Comparison of ENCODE assay signal across 8 cellular contexts in the genomic region with DNA sequence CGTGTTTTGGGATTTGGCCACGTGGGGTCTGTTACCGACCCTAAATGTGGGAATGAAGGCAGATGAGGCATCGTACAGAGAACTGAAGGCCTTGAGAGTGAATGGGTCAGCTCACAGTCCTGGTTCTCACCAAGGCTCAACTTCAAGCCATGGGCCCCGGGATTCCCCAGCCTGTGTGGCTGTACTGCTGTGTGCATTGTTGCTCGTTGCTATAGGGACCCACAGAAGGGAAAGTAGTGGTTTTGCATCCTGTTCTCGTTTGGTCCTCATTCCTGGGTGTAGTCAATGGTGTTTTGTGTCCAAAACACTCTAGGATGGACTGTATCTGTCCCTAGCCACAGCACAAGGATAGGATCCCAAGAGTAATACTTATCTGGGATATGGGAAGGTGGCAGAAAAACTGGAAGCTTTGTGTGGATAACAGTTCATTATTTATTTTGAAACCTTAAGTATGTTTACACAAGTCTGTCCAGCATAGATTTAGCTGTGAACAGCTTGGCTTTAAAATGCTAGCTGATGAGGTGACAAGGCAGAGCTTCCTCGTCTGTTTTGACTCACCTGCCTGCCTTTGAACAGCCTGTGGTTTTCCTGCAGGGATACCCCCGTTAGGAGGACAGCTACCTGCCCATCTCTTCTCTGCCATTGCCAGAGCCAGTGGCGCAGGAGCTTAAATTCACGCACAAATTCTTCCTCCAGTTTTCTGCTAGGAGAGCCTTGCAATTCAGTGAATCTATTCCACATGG.
DNase-seq lines count a peak whose midpoint lies in the region; ATAC-seq and TF ChIP-seq lines count a peak whose summit lies in the region.

No MANE protein-coding gene starts in this region.

- H3K36me3 ChIP-seq in mucosa of descending colon (ENCODE audit: low read depth), result no peaks in the 10 kb centered on the region

- no peak overlapping the region for H3K4me3 Mint-ChIP-seq in activated CD4-positive, alpha-beta T cell treated with anti-CD3 and anti-CD28 coated beads for 36 hours

- CTCF ChIA-PET in activated CD4-positive, alpha-beta T cell treated with anti-CD3 and anti-CD28 coated beads for 36 hours (lab: Charles Lee), result interaction anchor here (0.6 to 1.5 kb wide), 2 partner anchors 21 to 27 kb away, joined by 3 to 8 read pairs; no protein-coding TSS in a partner anchor

- intact Hi-C loops in activated CD4-positive, alpha-beta T cell treated with anti-CD3 and anti-CD28 coated beads for 36 hours (cut with DNase I, micrococcal nuclease), result no loop called here
- intact Hi-C loops in mucosa of descending colon (cut with DNase I, micrococcal nuclease), result no loop called here

- H3K27ac Mint-ChIP-seq in activated CD4-positive, alpha-beta T cell treated with anti-CD3 and anti-CD28 coated beads for 36 hours, result no peak overlapping the region

- H3K27me3 Mint-ChIP-seq in activated CD4-positive, alpha-beta T cell treated with anti-CD3 and anti-CD28 coated beads for 36 hours, result no peaks in the 10 kb centered on the region

- H3K4me3 ChIP-seq in mucosa of descending colon, result no peak overlapping the region

- no peaks in the 10 kb centered on the region for H3K9me3 ChIP-seq in mucosa of descending colon

- peak; percentile 83 for ATAC-seq in activated CD4-positive, alpha-beta T cell treated with anti-CD3 and anti-CD28 coated beads for 36 hours
- peak; percentile 99 for ATAC-seq in HG02852 (IDR thresholded peaks at IDR 0.05; ENCODE audit: unreplicated experiment)
- peak; percentile 41 for ATAC-seq in mucosa of descending colon

- peaks cover 20% of the 10 kb centered on the region for H3K4me1 Mint-ChIP-seq in activated CD4-positive, alpha-beta T cell treated with anti-CD3 and anti-CD28 coated beads for 36 hours

- no peaks in the 10 kb centered on the region for H3K9me3 Mint-ChIP-seq in activated CD4-positive, alpha-beta T cell treated with anti-CD3 and anti-CD28 coated beads for 36 hours (ENCODE audit: low read depth)

- peaks cover 2% of the 10 kb centered on the region for H3K4me1 ChIP-seq in mucosa of descending colon (ENCODE audit: low read depth)

- peak; percentile 30 for DNase-seq in activated CD4-positive, alpha-beta T cell treated with anti-CD3 and anti-CD28 coated beads for 36 hours
- DNase-seq in activated CD4-positive, alpha-beta T cell treated with anti-CD3 and anti-CD28 coated beads, Interleukin-2, amount 50 U/mL, for 4 hours, result no peak
- DNase-seq in T-helper 9 cell (peak; percentile 8), mucosa of descending colon (no peak), NCI-H526 (lab: John Stamatoyannopoulos, UW) (no peak), amniotic stem cell (lab: John Stamatoyannopoulos, UW) (no peak), anterior cingulate cortex (lab: John Stamatoyannopoulos, UW) (no peak)

- TF ChIP-seq CTCF in mucosa of descending colon (IDR thresholded peaks at IDR 0.05), result no peak

- POLR2A ChIA-PET in activated CD4-positive, alpha-beta T cell treated with anti-CD3 and anti-CD28 coated beads for 36 hours (lab: Charles Lee), result no interaction called here

- H3K36me3 Mint-ChIP-seq in activated CD4-positive, alpha-beta T cell treated with anti-CD3 and anti-CD28 coated beads for 36 hours (ENCODE audit: low read depth), result no peaks in the 10 kb centered on the region

Comparison
In these comparisons a context has a peak if more than half of its experiments do, and no peak if none do; other contexts are left out.
1. DNase-seq: peak in activated CD4-positive, alpha-beta T cell treated with anti-CD3 and anti-CD28 coated beads for 36 hours (single experiment) and T-helper 9 cell (single experiment); none in activated CD4-positive, alpha-beta T cell treated with anti-CD3 and anti-CD28 coated beads, Interleukin-2, amount 50 U/mL, for 4 hours (0 of 2), mucosa of descending colon (0 of 3), NCI-H526 (0 of 2), amniotic stem cell (single experiment) and anterior cingulate cortex (0 of 58).
2. ATAC-seq: peak in every context shown above with its lines; median percentile 99 in HG02852; 83 in activated CD4-positive, alpha-beta T cell treated with anti-CD3 and anti-CD28 coated beads for 36 hours; 41 in mucosa of descending colon.